Comparison of ENCODE assay signal across 1 cellular context in genomic region chr4:169968999-169969398, GRCh38.
TF ChIP-seq lines count a peak whose summit lies in the region.

No MANE protein-coding gene starts in this region.

TF ChIP-seq in GM12878, 131 proteins besides CTCF, POLR2A, EP300 and RAD21:
- TF ChIP-seq TARDBP (IDR thresholded peaks at IDR 0.05; ENCODE audit: borderline replicate concordance) (no peak), PAX5 (IDR thresholded peaks at IDR 0.05; ENCODE audit: borderline replicate concordance, low read depth, low read length) (no peak), IRF3 (IDR thresholded peaks at IDR 0.05) (no peak)
TF ChIP-seq in GM12878: peak in this region for 0.
